Comparison of ENCODE assay signal across 8 cellular contexts in the genomic region with DNA sequence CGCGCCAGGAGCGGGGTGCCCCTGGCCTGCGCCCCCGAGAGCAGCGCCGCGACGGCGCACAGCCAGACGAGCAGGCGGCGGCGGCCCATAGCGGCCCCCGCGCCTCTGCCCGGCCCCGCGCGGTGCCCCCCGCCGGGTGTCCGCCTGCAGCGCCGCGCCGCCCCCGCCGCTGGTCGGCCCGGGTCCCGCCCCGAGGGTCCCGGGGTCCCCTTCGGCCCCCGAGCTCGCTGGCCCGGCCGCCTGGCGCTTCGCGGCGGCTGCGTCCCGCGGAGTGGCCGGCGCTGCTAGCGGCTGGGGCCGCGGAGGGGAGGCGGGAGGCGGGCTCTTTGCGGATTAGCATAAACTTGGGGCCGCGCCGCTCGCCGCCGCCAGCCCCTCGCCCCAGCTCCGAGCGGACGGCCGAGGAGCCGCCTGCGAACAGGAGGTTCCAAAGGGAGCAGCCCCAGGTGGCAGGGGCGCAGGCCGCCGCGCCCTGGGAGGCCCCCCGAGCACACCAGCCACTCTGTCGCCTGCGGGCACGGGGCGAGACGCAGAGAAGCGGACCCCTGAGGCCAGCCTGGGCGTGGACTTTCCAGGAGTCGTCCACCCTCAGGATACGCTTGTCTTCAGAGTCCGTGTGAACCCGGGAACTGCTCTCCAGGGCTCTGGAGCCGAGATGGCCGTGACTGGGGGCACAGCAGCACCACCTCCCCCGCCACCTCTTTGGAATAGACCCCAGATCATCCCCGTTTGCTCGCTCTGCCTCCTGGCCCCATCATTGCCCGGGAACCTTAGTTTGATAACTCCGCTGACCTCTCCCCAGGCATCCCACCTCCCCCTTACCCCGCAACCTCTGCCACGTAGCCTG. TPM values are rescaled to one million over a fixed set of nuclear protein-coding genes. Genes with fewer than 3 reads are reported as not detected.
DNase-seq lines count a peak whose midpoint lies in the region; ATAC-seq and TF ChIP-seq lines count a peak whose summit lies in the region.

A gene with protein sequence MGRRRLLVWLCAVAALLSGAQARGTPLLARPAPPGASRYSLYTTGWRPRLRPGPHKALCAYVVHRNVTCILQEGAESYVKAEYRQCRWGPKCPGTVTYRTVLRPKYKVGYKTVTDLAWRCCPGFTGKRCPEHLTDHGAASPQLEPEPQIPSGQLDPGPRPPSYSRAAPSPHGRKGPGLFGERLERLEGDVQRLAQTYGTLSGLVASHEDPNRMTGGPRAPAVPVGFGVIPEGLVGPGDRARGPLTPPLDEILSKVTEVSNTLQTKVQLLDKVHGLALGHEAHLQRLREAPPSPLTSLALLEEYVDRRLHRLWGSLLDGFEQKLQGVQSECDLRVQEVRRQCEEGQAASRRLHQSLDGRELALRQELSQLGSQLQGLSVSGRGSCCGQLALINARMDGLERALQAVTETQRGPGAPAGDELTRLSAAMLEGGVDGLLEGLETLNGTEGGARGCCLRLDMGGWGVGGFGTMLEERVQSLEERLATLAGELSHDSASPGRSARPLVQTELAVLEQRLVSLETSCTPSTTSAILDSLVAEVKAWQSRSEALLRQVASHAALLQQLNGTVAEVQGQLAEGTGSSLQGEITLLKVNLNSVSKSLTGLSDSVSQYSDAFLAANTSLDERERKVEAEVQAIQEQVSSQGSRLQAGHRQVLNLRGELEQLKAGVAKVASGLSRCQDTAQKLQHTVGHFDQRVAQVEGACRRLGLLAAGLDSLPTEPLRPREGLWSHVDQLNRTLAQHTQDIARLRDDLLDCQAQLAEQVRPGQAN (minus strand): TSS at position 273 of the 847 bp plus-strand sequence. CDS start 184 bp downstream, at position 89.

- H3K4me3 Mint-ChIP-seq in chondrocyte (ENCODE audit: unreplicated experiment) (peak within 1 kb of the TSS; percentile 60), nephron progenitor cell (peak within 1 kb of the TSS; percentile 82)

- no peak within 1 kb of the TSS for H3K27ac Mint-ChIP-seq in chondrocyte (ENCODE audit: unreplicated experiment)
- H3K27ac Mint-ChIP-seq in nephron progenitor cell, result no peak within 1 kb of the TSS

- no peaks in the 10 kb centered on the region for H3K36me3 ChIP-seq in A673 (ENCODE audit: insufficient read depth, low read length, poor library complexity, severe bottlenecking)

- no peaks in the 10 kb centered on the region for H3K9me3 ChIP-seq in A673 (ENCODE audit: low read depth, low read length, poor library complexity, severe bottlenecking)

- no peak within 1 kb of the TSS for H3K27ac ChIP-seq in A673 (ENCODE audit: low read depth, low read length, poor library complexity, severe bottlenecking)
- no peak within 1 kb of the TSS for H3K27ac ChIP-seq in RWPE1

- DNase-seq in A673 (ENCODE audit: low spot score), result peak; percentile 25
- peak; percentile 40 for DNase-seq in ELF-1 (ENCODE audit: low read depth, low spot score)
- DNase-seq in chondrocyte (ENCODE audit: low spot score), result peak; percentile 79
- peak; percentile 82 for DNase-seq in nephron progenitor cell
- DNase-seq in COLO829 (ENCODE audit: low spot score), result no peak
- DNase-seq in islet precursor cell, result no peak
- DNase-seq in RWPE1 (ENCODE audit: low spot score), result no peak

- H3K36me3 Mint-ChIP-seq in chondrocyte (ENCODE audit: low read depth) (no peaks in the 10 kb centered on the region), nephron progenitor cell (ENCODE audit: low read depth) (no peaks in the 10 kb centered on the region)

- CTCF ChIA-PET in A673 (lab: Charles Lee), result no interaction called here
- CTCF ChIA-PET in RWPE1 (lab: Yijun Ruan, JAX), result interaction anchor here (0.6 to 0.9 kb wide), 2 partner anchors 20 to 82 kb away, joined by 3 read pairs; no protein-coding TSS in a partner anchor

- peak within 1 kb of the TSS; percentile 41 for H3K4me3 ChIP-seq in A673 (ENCODE audit: low read depth, low read length, poor library complexity, severe bottlenecking)

- intact Hi-C loops in A673 (cut with micrococcal nuclease; ENCODE audit: unreplicated experiment), result no loop called here

- TF ChIP-seq CTCF in A673 (conservative IDR thresholded peaks at IDR 0.05; ENCODE audit: low read depth, low read length) (no peak), chondrocyte (IDR thresholded peaks at IDR 0.05) (no peak), nephron progenitor cell (IDR thresholded peaks at IDR 0.05) (no peak), RWPE1 (conservative IDR thresholded peaks at IDR 0.05; ENCODE audit: low read depth) (no peak)

- POLR2A ChIA-PET in A673 (lab: Charles Lee; ENCODE audit: low non-redundant PET), result no interaction called here
- POLR2A ChIA-PET in RWPE1 (lab: Yijun Ruan, JAX; ENCODE audit: low non-redundant PET), result no interaction called here

- ATAC-seq in GM21786 (IDR thresholded peaks at IDR 0.05; ENCODE audit: unreplicated experiment), result no peak

- no peaks in the 10 kb centered on the region for H3K4me1 ChIP-seq in A673 (ENCODE audit: insufficient read depth, low read length, poor library complexity, severe bottlenecking)

- BruUV-seq in A673 (replicated peaks; lab: Mats Ljungman, UMichigan), result no TSS peak

- H3K4me1 Mint-ChIP-seq in chondrocyte (ENCODE audit: low read depth) (peaks cover 6% of the 10 kb centered on the region), nephron progenitor cell (peaks cover 20% of the 10 kb centered on the region)

- H3K27me3 ChIP-seq in A673 (replicated peaks; ENCODE audit: insufficient read depth, low read depth, low read length, poor library complexity), result peaks cover 23% of the 10 kb centered on the region

- H3K9me3 Mint-ChIP-seq in chondrocyte (ENCODE audit: low read depth) (peaks cover 5% of the 10 kb centered on the region), nephron progenitor cell (peaks cover 7% of the 10 kb centered on the region)

- H3K27me3 Mint-ChIP-seq in chondrocyte (ENCODE audit: low read depth) (peaks cover 13% of the 10 kb centered on the region), nephron progenitor cell (ENCODE audit: low read depth, poor library complexity) (peaks cover 56% of the 10 kb centered on the region)

RNA-seq across cellular contexts. Expression of the gene that starts here (rescaled TPM):
- total RNA-seq in A673 (2021) (1.7 and 3.1 TPM in 2 replicates), chondrocyte (0.46 to 1.2 TPM (median 0.47 TPM) in 3 replicates)

Comparison
In these comparisons a context has a peak if more than half of its experiments do, and no peak if none do; other contexts are left out.
1. DNase-seq: peak in A673 (single experiment), ELF-1 (single experiment), chondrocyte (single experiment) and nephron progenitor cell (single experiment); none in COLO829 (single experiment), islet precursor cell (single experiment) and RWPE1 (single experiment).